Comparison of ENCODE assay signal across 6 cellular contexts in the genomic region with DNA sequence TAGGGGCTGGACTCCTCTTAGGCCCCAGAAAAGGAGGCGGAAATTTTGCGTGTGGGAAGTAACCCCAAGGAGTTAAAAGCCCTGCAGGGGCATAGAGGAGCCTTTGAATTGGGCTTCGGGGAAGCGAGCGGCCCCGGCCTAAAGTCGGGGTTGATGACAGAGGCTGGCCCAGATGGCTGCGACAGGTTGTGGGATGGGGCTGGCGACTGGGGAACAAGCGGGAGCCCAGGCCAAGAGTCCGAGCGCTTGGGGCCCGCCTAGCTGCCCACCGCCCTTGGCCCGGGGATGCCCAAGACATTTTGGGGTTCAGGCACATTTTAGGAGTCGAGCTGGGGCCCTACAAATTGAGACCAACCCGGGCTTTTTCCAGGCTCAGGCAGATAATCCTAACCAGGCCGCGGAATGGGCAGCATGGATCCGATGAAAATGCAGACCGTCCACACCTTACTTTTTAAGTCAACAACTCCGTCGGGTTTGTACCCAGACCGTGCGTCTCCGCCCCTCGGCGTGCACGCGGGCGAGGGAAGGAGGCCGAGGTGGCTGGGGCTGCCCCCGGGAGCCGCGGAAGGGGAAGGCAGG. TPM values are rescaled to one million over a fixed set of nuclear protein-coding genes. Genes with fewer than 3 reads are reported as not detected.
DNase-seq lines count a peak whose midpoint lies in the region; ATAC-seq and TF ChIP-seq lines count a peak whose summit lies in the region.

No MANE protein-coding gene starts in this region.

- H3K4me3 ChIP-seq in astrocyte of the spinal cord (ENCODE audit: low read depth, low read length) = peak overlapping the region; percentile 5
- peak overlapping the region; percentile 30 for H3K4me3 ChIP-seq in naive thymus-derived CD4-positive, alpha-beta T cell (ENCODE audit: low read length)

- H3K4me1 Mint-ChIP-seq in naive thymus-derived CD4-positive, alpha-beta T cell = peaks cover 0 to 20% (median 12%) of the 10 kb centered on the region in 7 donors

- no peak for TF ChIP-seq CTCF in astrocyte of the spinal cord (IDR thresholded peaks at IDR 0.05; ENCODE audit: low read depth, low read length)

- H3K36me3 ChIP-seq in naive thymus-derived CD4-positive, alpha-beta T cell (ENCODE audit: control insufficient read depth in 2 of 3, insufficient read depth in 3 of 3, low read length in 3 of 3) = no peaks in the 10 kb centered on the region

- H3K9me3 Mint-ChIP-seq in naive thymus-derived CD4-positive, alpha-beta T cell = peaks cover 0 to 1% (median 0%) of the 10 kb centered on the region in 11 donors

- peak overlapping the region in 9 of 10 donors; percentile 25 to 83 (median 65) for H3K4me3 Mint-ChIP-seq in naive thymus-derived CD4-positive, alpha-beta T cell

- peak; percentile 20 for ATAC-seq in GM19463 (IDR thresholded peaks at IDR 0.05; ENCODE audit: unreplicated experiment)
- ATAC-seq in naive thymus-derived CD4-positive, alpha-beta T cell = peak; percentile 44
- ATAC-seq in GM21576 (IDR thresholded peaks at IDR 0.05; ENCODE audit: unreplicated experiment) = no peak
- ATAC-seq in HG02763 (IDR thresholded peaks at IDR 0.05; ENCODE audit: unreplicated experiment) = no peak

- peaks cover 19 to 59% (median 30%) of the 10 kb centered on the region in 5 donors for H3K27me3 Mint-ChIP-seq in naive thymus-derived CD4-positive, alpha-beta T cell

- peaks cover 0 to 13% of the 10 kb centered on the region in 2 donors for H3K27me3 ChIP-seq in naive thymus-derived CD4-positive, alpha-beta T cell (ENCODE audit: control insufficient read depth in 2 of 2, insufficient read depth in 2 of 2, low read length in 2 of 2)

- CTCF ChIA-PET in naive thymus-derived CD4-positive, alpha-beta T cell (lab: Charles Lee) = no interaction called here

- peaks cover 0 to 3% (median 0%) of the 10 kb centered on the region in 5 donors for H3K36me3 Mint-ChIP-seq in naive thymus-derived CD4-positive, alpha-beta T cell

- in situ Hi-C loops in astrocyte of the spinal cord (cut with HindIII; ENCODE audit: low sequenced_read_pairs) = no loop called here

- H3K27ac ChIP-seq in naive thymus-derived CD4-positive, alpha-beta T cell (ENCODE audit: low read depth, low read length) = no peak overlapping the region

- DNase-seq in astrocyte of the spinal cord (ENCODE audit: low read depth, low spot score) (no peak), cortex of kidney (lab: John Stamatoyannopoulos, UW) (no peak)
- DNase-seq in naive thymus-derived CD4-positive, alpha-beta T cell = no peak

- POLR2A ChIA-PET in naive thymus-derived CD4-positive, alpha-beta T cell (lab: Charles Lee) = no interaction called here

- intact Hi-C loops in naive thymus-derived CD4-positive, alpha-beta T cell (cut with micrococcal nuclease) = loop anchor here (2.0 kb wide), 2 partner anchors 14 to 18 kb away; a partner anchor contains a TSS

- H3K4me1 ChIP-seq in naive thymus-derived CD4-positive, alpha-beta T cell (ENCODE audit: control insufficient read depth in 2 of 2, insufficient read depth in 2 of 2, low read length in 2 of 2) = peaks cover 0 to 8% of the 10 kb centered on the region in 2 donors

- H3K27ac Mint-ChIP-seq in naive thymus-derived CD4-positive, alpha-beta T cell = no peak overlapping the region

- H3K9me3 ChIP-seq in naive thymus-derived CD4-positive, alpha-beta T cell (ENCODE audit: control insufficient read depth in 2 of 3, low read length in 3 of 3) = no peaks in the 10 kb centered on the region

RNA-seq across cellular contexts. Expression of a gene that starts 0.5 kb away (rescaled TPM):
- 1 to 10 TPM in 2 of 5 experiments, under 1 TPM in 1, not detected in 2; 0.97 to 1.5 (median 1.3) TPM for total RNA-seq in naive thymus-derived CD4-positive, alpha-beta T cell
- under 1 TPM; 0.26 to 0.28 TPM for polyA plus RNA-seq in naive thymus-derived CD4-positive, alpha-beta T cell

RNA-seq across cellular contexts. Expression of a gene that starts 13.7 kb away (rescaled TPM):
- 10 to 100 TPM; 42.1 to 96.5 (median 46.8) TPM for total RNA-seq in naive thymus-derived CD4-positive, alpha-beta T cell
- 10 to 100 TPM; 11.6 TPM for polyA plus RNA-seq in naive thymus-derived CD4-positive, alpha-beta T cell

RNA-seq across cellular contexts. Expression of a gene that starts 17.0 kb away (rescaled TPM):
- 100 to 1,000 TPM in 2 of 5 experiments, 10 to 100 TPM in 3; 53.6 to 127 (median 85.4) TPM for total RNA-seq in naive thymus-derived CD4-positive, alpha-beta T cell
- 10 to 100 TPM; 33.3 to 45.4 TPM for polyA plus RNA-seq in naive thymus-derived CD4-positive, alpha-beta T cell

RNA-seq across cellular contexts. Expression of a gene that starts 19.7 kb away (rescaled TPM):
- total RNA-seq in naive thymus-derived CD4-positive, alpha-beta T cell = 10 to 100 TPM; 26.5 to 78.5 (median 30.8) TPM
- polyA plus RNA-seq in naive thymus-derived CD4-positive, alpha-beta T cell = 10 to 100 TPM; 38.8 to 68.2 TPM

RNA-seq across cellular contexts. Expression of a gene that starts 19.8 kb away (rescaled TPM):
- 10 to 100 TPM in 1 of 5 experiments, 1 to 10 TPM in 4; 4.3 to 10.5 (median 6.8) TPM for total RNA-seq in naive thymus-derived CD4-positive, alpha-beta T cell
- polyA plus RNA-seq in naive thymus-derived CD4-positive, alpha-beta T cell = 1 to 10 TPM; 7.9 to 8.6 TPM

Comparison
In these comparisons a context has a peak if more than half of its experiments do, and no peak if none do; other contexts are left out.
1. ATAC-seq: peak in GM19463 (single experiment) and naive thymus-derived CD4-positive, alpha-beta T cell (single experiment); none in GM21576 (single experiment) and HG02763 (single experiment).